In genomic region chr2:3585239-3586109, GRCh38 we compare ENCODE assay signal across 8 cellular contexts. TPM values are rescaled to one million over a fixed set of nuclear protein-coding genes. Genes with fewer than 3 reads are reported as not detected.
DNase-seq lines count a peak whose midpoint lies in the region; ATAC-seq, FAIRE-seq and TF ChIP-seq lines count a peak whose summit lies in the region.

No MANE protein-coding gene starts in this region.

- no peak overlapping the region for H3K27ac Mint-ChIP-seq in activated naive CD8-positive, alpha-beta T cell treated with anti-CD3 and anti-CD28 coated beads for 36 hours

- peak; percentile 28 for DNase-seq in amniotic epithelial cell (ENCODE audit: low read depth)
- DNase-seq in heart right ventricle: peak; percentile 68 to 86
- DNase-seq in H4 (ENCODE audit: low spot score): no peak
- no peak for DNase-seq in RCC 7860 (ENCODE audit: low spot score)
- no peak for DNase-seq in activated naive CD8-positive, alpha-beta T cell treated with anti-CD3 and anti-CD28 coated beads for 36 hours

- H3K27ac ChIP-seq in heart right ventricle: peak overlapping the region; percentile 68 to 89 (median 77)
- H3K27ac ChIP-seq in rectal smooth muscle tissue (ENCODE audit: low read depth, low read length): peak overlapping the region; percentile 85

- peaks cover 16% of the 10 kb centered on the region for H3K36me3 Mint-ChIP-seq in activated naive CD8-positive, alpha-beta T cell treated with anti-CD3 and anti-CD28 coated beads for 36 hours

- intact Hi-C loops in heart right ventricle (cut with DNase I): loop anchor here in 3 of 10 donors (5.0 to 10.0 kb wide), 2 partner anchors 42 to 69 kb away; partner anchors contain the start of gene ALLC (in 1 of the 3)

- no peak for TF ChIP-seq CTCF in heart right ventricle (IDR thresholded peaks at IDR 0.05)

- no peaks in the 10 kb centered on the region for H3K27me3 Mint-ChIP-seq in activated naive CD8-positive, alpha-beta T cell treated with anti-CD3 and anti-CD28 coated beads for 36 hours

- no peaks in the 10 kb centered on the region for H3K27me3 ChIP-seq in heart right ventricle
- no peaks in the 10 kb centered on the region for H3K27me3 ChIP-seq in rectal smooth muscle tissue (ENCODE audit: control insufficient read depth, insufficient read depth, low read length)

- no peaks in the 10 kb centered on the region for H3K9me3 Mint-ChIP-seq in activated naive CD8-positive, alpha-beta T cell treated with anti-CD3 and anti-CD28 coated beads for 36 hours

- H3K9ac ChIP-seq in rectal smooth muscle tissue (ENCODE audit: low read length): no peak overlapping the region

- 33 to 37% methylated on average over 29 of the region's 29 CpGs for WGBS in heart right ventricle, 2 donors

- H3K36me3 ChIP-seq in heart right ventricle (peaks cover 0 to 41% (median 13%) of the 10 kb centered on the region in 9 donors), rectal smooth muscle tissue (ENCODE audit: control insufficient read depth, insufficient read depth, low read length) (peaks cover 10% of the 10 kb centered on the region)

- H3K4me1 ChIP-seq in heart right ventricle (peaks cover 3 to 27% (median 20%) of the 10 kb centered on the region in 9 donors), rectal smooth muscle tissue (ENCODE audit: control insufficient read depth, insufficient read depth, low read length) (peaks cover 5% of the 10 kb centered on the region)

- peaks cover 13% of the 10 kb centered on the region for H3K4me1 Mint-ChIP-seq in activated naive CD8-positive, alpha-beta T cell treated with anti-CD3 and anti-CD28 coated beads for 36 hours

- peak; percentile 87 to 95 (median 92) for ATAC-seq in heart right ventricle
- ATAC-seq in GM21529 (IDR thresholded peaks at IDR 0.05; ENCODE audit: unreplicated experiment): no peak

- peak overlapping the region in 7 of 10 donors; percentile 3 to 43 (median 22) for H3K4me3 ChIP-seq in heart right ventricle
- H3K4me3 ChIP-seq in rectal smooth muscle tissue (ENCODE audit: low read length): peak overlapping the region; percentile 8

- no peaks in the 10 kb centered on the region for H3K9me3 ChIP-seq in heart right ventricle

- H3K4me3 Mint-ChIP-seq in activated naive CD8-positive, alpha-beta T cell treated with anti-CD3 and anti-CD28 coated beads for 36 hours: no peak overlapping the region

- FAIRE-seq in G401.6 (lab: Jason Lieb, UNC): peak; percentile 11
- FAIRE-seq in RCC 7860 (lab: Jason Lieb, UNC): no peak

RNA-seq across cellular contexts. Expression of gene COLEC11, which starts 9.4 kb away (rescaled TPM):
- total RNA-seq in heart right ventricle: 1 to 10 TPM; 2.0 to 7.2 (median 4.1) TPM
- 10 to 100 TPM; 18.2 to 26.7 TPM for polyA plus RNA-seq in heart right ventricle
- total RNA-seq in H4 (2014; rRNA removed; shearing (Covaris generic)): not detected in 2 replicates
- under 1 TPM; 0.52 to 0.86 TPM for total RNA-seq in activated naive CD8-positive, alpha-beta T cell treated with anti-CD3 and anti-CD28 coated beads for 36 hours

RNA-seq across cellular contexts. Expression of gene RPS7, which starts 10.4 kb away (rescaled TPM):
- total RNA-seq in heart right ventricle: 100 to 1,000 TPM; 446 to 663 (median 505) TPM
- 1,000 to 10,000 TPM; 1,343 to 1,956 TPM for polyA plus RNA-seq in heart right ventricle
- total RNA-seq in H4 (2014; rRNA removed; shearing (Covaris generic)): 1,849 and 2,203 TPM in 2 replicates
- 1,000 to 10,000 TPM; 1,614 to 1,631 TPM for total RNA-seq in activated naive CD8-positive, alpha-beta T cell treated with anti-CD3 and anti-CD28 coated beads for 36 hours

RNA-seq across cellular contexts. Expression of gene RNASEH1, which starts 27.3 kb away (rescaled TPM):
- 10 to 100 TPM; 17.3 to 24.0 (median 19.9) TPM for total RNA-seq in heart right ventricle
- polyA plus RNA-seq in heart right ventricle: 10 to 100 TPM in 1 of 2 donors, 1 to 10 TPM in 1; 8.7 to 15.3 TPM
- 21.9 and 28.1 TPM in 2 replicates for total RNA-seq in H4 (2014; rRNA removed; shearing (Covaris generic))
- total RNA-seq in activated naive CD8-positive, alpha-beta T cell treated with anti-CD3 and anti-CD28 coated beads for 36 hours: 10 to 100 TPM; 39.4 to 39.8 TPM

Comparison
In these comparisons a context has a peak if more than half of its experiments do, and no peak if none do; other contexts are left out.
1. DNase-seq: peak in amniotic epithelial cell (single experiment) and heart right ventricle (2 of 2); none in H4 (single experiment), RCC 7860 (single experiment) and activated naive CD8-positive, alpha-beta T cell treated with anti-CD3 and anti-CD28 coated beads for 36 hours (single experiment).